Comparison of ENCODE assay signal across 1 cellular context in the genomic region with DNA sequence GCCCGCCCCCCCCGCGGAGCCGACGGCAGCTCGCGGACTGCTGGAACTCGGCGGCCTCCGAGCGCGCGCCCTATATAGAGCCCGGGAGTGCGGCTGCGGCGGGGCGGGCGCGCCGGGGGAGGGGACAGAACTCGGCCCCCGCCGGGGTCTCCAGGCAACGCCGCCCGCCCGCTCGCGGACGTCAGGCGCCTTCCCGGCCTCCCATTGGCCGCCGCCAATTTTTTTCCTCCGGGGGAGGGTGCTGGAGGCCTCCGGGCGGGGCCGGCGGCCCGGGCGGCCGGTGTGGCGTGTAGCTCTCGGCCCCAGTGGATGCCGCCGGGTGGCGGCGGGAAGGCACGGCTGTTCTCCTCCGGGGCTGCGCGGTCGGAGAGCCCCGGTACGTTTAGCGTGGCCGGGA.
TF ChIP-seq lines count a peak whose summit lies in the region.

A gene with protein sequence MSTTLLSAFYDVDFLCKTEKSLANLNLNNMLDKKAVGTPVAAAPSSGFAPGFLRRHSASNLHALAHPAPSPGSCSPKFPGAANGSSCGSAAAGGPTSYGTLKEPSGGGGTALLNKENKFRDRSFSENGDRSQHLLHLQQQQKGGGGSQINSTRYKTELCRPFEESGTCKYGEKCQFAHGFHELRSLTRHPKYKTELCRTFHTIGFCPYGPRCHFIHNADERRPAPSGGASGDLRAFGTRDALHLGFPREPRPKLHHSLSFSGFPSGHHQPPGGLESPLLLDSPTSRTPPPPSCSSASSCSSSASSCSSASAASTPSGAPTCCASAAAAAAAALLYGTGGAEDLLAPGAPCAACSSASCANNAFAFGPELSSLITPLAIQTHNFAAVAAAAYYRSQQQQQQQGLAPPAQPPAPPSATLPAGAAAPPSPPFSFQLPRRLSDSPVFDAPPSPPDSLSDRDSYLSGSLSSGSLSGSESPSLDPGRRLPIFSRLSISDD (minus strand): TSS at position 49 of the 397 bp plus-strand sequence. CDS start 291 bp downstream, outside the sequence.

TF ChIP-seq in HEK293, 187 proteins besides CTCF, POLR2A, EP300 and RAD21 (continued from another document):
- TF ChIP-seq, protein P1, sequence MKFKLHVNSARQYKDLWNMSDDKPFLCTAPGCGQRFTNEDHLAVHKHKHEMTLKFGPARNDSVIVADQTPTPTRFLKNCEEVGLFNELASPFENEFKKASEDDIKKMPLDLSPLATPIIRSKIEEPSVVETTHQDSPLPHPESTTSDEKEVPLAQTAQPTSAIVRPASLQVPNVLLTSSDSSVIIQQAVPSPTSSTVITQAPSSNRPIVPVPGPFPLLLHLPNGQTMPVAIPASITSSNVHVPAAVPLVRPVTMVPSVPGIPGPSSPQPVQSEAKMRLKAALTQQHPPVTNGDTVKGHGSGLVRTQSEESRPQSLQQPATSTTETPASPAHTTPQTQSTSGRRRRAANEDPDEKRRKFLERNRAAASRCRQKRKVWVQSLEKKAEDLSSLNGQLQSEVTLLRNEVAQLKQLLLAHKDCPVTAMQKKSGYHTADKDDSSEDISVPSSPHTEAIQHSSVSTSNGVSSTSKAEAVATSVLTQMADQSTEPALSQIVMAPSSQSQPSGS (tag by site-specific recombination; IDR thresholded peaks at IDR 0.05; ENCODE audit: low read depth): no peak
- no peak for TF ChIP-seq REPIN1 (tag by site-specific recombination; IDR thresholded peaks at IDR 0.05; ENCODE audit: low read depth)
- peak; percentile 19; the same call in 1 of the 2 replicates for TF ChIP-seq GLIS2 (tag by site-specific recombination; IDR thresholded peaks at IDR 0.05)
- TF ChIP-seq, protein P2, sequence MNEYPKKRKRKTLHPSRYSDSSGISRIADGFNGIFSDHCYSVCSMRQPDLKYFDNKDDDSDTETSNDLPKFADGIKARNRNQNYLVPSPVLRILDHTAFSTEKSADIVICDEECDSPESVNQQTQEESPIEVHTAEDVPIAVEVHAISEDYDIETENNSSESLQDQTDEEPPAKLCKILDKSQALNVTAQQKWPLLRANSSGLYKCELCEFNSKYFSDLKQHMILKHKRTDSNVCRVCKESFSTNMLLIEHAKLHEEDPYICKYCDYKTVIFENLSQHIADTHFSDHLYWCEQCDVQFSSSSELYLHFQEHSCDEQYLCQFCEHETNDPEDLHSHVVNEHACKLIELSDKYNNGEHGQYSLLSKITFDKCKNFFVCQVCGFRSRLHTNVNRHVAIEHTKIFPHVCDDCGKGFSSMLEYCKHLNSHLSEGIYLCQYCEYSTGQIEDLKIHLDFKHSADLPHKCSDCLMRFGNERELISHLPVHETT (tag by site-specific recombination; IDR thresholded peaks at IDR 0.05): 0 out of 2 replicates have a peak, but pooled peaks have one; percentile 24
